In genomic region chr1:148333875-148334338, GRCh38 we compare ENCODE assay signal across 9 cellular contexts.
DNase-seq lines count a peak whose midpoint lies in the region; ATAC-seq lines count a peak whose summit lies in the region.
"Had no signal": no experiment of that assay in that cellular context is flagged by ENCODE, and none has a peak within 500 bp of the region (broad histone marks: within the 10 kb centered on the region; RNA-seq: fewer than 3 reads in every experiment).

No MANE protein-coding gene starts in this region.

- H3K9ac ChIP-seq in iPS-15b (ENCODE audit: low read depth, low read length): peak overlapping the region; percentile 67

- no peaks in the 10 kb centered on the region for H3K36me3 ChIP-seq in iPS-15b (ENCODE audit: control insufficient read depth, insufficient read depth, low read length)

- peak; percentile 61 for DNase-seq in NCI-H510A treated with DMSO at 0.1 percent for 48 hours (lab: John Stamatoyannopoulos, UW)
- DNase-seq in NCI-H510A (lab: John Stamatoyannopoulos, UW): no peak
- no peak for DNase-seq in activated CD8-positive, alpha-beta memory T cell treated with anti-CD3 and anti-CD28 coated beads, Interleukin-2, amount 10 ng/mL, durations not matched to agents 7 days and 5 days
- DNase-seq in stimulated activated naive CD8-positive, alpha-beta T cell treated with anti-CD3 and anti-CD28 coated beads, Interleukin-15, amount 100 ng/mL, for 72 hours: no peak
- DNase-seq: AML-193 had no signal

- no peaks in the 10 kb centered on the region for H3K9me3 ChIP-seq in iPS-15b (ENCODE audit: control insufficient read depth, insufficient read depth, low read length)

- H3K27me3 Mint-ChIP-seq in activated CD8-positive, alpha-beta memory T cell treated with anti-CD3 and anti-CD28 coated beads, Interleukin-2, amount 10 ng/mL, durations not matched to agents 7 days and 5 days: peaks cover 49% of the 10 kb centered on the region
- peaks cover 34% of the 10 kb centered on the region for H3K27me3 Mint-ChIP-seq in stimulated activated naive CD8-positive, alpha-beta T cell treated with anti-CD3 and anti-CD28 coated beads, Interleukin-15, amount 100 ng/mL, for 72 hours

- H3K36me3 Mint-ChIP-seq in activated CD8-positive, alpha-beta memory T cell treated with anti-CD3 and anti-CD28 coated beads, Interleukin-2, amount 10 ng/mL, durations not matched to agents 7 days and 5 days: peaks cover 3% of the 10 kb centered on the region

- no peaks in the 10 kb centered on the region for H3K27me3 ChIP-seq in iPS-15b (ENCODE audit: control insufficient read depth, insufficient read depth, low read length)

- H3K4me1 ChIP-seq in iPS-15b (ENCODE audit: control insufficient read depth, insufficient read depth, low read length): no peaks in the 10 kb centered on the region

- peaks cover 43% of the 10 kb centered on the region for H3K4me1 Mint-ChIP-seq in activated CD8-positive, alpha-beta memory T cell treated with anti-CD3 and anti-CD28 coated beads, Interleukin-2, amount 10 ng/mL, durations not matched to agents 7 days and 5 days
- H3K4me1 Mint-ChIP-seq in stimulated activated naive CD8-positive, alpha-beta T cell treated with anti-CD3 and anti-CD28 coated beads, Interleukin-15, amount 100 ng/mL, for 72 hours: peaks cover 62% of the 10 kb centered on the region

- CTCF ChIA-PET in activated CD8-positive, alpha-beta memory T cell treated with anti-CD3 and anti-CD28 coated beads, Interleukin-2, amount 10 ng/mL, durations not matched to agents 7 days and 5 days (lab: Charles Lee): interaction anchor here (0.7 to 2.1 kb wide), 5 partner anchors 12 to 73 kb away, joined by 3 to 5 read pairs (median 3); no protein-coding TSS in a partner anchor

- H3K27ac Mint-ChIP-seq in activated CD8-positive, alpha-beta memory T cell treated with anti-CD3 and anti-CD28 coated beads, Interleukin-2, amount 10 ng/mL, durations not matched to agents 7 days and 5 days: peak overlapping the region; percentile 100
- H3K27ac Mint-ChIP-seq in stimulated activated naive CD8-positive, alpha-beta T cell treated with anti-CD3 and anti-CD28 coated beads, Interleukin-15, amount 100 ng/mL, for 72 hours: peak overlapping the region; percentile 100

- ATAC-seq in activated CD8-positive, alpha-beta memory T cell treated with anti-CD3 and anti-CD28 coated beads, Interleukin-2, amount 10 ng/mL, durations not matched to agents 7 days and 5 days: no peak
- no peak for ATAC-seq in stimulated activated naive CD8-positive, alpha-beta T cell treated with anti-CD3 and anti-CD28 coated beads, Interleukin-15, amount 100 ng/mL, for 72 hours
- ATAC-seq in GM19395 (IDR thresholded peaks at IDR 0.05; ENCODE audit: unreplicated experiment): no peak
- no peak for ATAC-seq in GM18511 (IDR thresholded peaks at IDR 0.05; ENCODE audit: unreplicated experiment)
- no peak for ATAC-seq in GM21717 (IDR thresholded peaks at IDR 0.05; ENCODE audit: unreplicated experiment)

- no peaks in the 10 kb centered on the region for H3K9me3 Mint-ChIP-seq in activated CD8-positive, alpha-beta memory T cell treated with anti-CD3 and anti-CD28 coated beads, Interleukin-2, amount 10 ng/mL, durations not matched to agents 7 days and 5 days (ENCODE audit: low read depth)
- no peaks in the 10 kb centered on the region for H3K9me3 Mint-ChIP-seq in stimulated activated naive CD8-positive, alpha-beta T cell treated with anti-CD3 and anti-CD28 coated beads, Interleukin-15, amount 100 ng/mL, for 72 hours

- H3K4me3 ChIP-seq in iPS-15b (ENCODE audit: low read depth, low read length): peak overlapping the region; percentile 76

- H3K4me3 Mint-ChIP-seq in activated CD8-positive, alpha-beta memory T cell treated with anti-CD3 and anti-CD28 coated beads, Interleukin-2, amount 10 ng/mL, durations not matched to agents 7 days and 5 days: peak overlapping the region; percentile 92
- peak overlapping the region; percentile 93 to 97 for H3K4me3 Mint-ChIP-seq in stimulated activated naive CD8-positive, alpha-beta T cell treated with anti-CD3 and anti-CD28 coated beads, Interleukin-15, amount 100 ng/mL, for 72 hours
